24 cellular contexts compared by ENCODE assay signal in the genomic region with DNA sequence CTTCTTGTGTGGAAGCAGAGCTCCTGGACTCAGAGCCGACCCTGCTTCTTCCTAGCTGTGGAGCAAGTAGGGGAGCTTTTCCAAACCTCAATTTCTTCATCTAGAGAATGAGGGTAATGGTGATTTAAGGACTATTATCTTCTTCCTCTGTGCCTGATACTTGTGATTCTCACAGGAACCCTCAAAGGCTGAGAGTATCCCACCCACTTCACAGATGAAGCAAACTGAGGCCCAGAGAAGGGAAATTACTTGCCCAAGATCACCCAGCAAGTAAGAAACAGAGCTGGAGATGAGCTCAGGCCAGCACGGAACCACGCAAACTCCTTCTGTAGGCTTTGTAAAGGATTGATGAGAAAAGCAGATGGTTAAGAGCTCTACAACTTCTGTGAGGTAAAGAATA.
"Had no signal": no experiment of that assay in that cellular context is flagged by ENCODE, and none has a peak within 500 bp of the region (broad histone marks: within the 10 kb centered on the region; RNA-seq: fewer than 3 reads in every experiment).

No MANE protein-coding gene starts in this region.

- H3K9me3 ChIP-seq: breast epithelium, esophagus squamous epithelium, gastrocnemius medialis, psoas muscle, right atrium auricular region, stomach, suprapubic skin, transverse colon, uterus had no signal

- DNase-seq: activated CD4-positive, alpha-beta T cell treated with anti-CD3 and anti-CD28 coated beads for 1 hour; activated CD4-positive, alpha-beta T cell treated with anti-CD3 and anti-CD28 coated beads, Interleukin-2, amount 50 U/mL, for 1 hour; activated CD8-positive, alpha-beta T cell treated with anti-CD3 and anti-CD28 coated beads, Interleukin-2, amount 10 ng/mL, durations not matched to agents 7 days and 5 days; activated T-cell treated with anti-CD3 and anti-CD28 coated beads, Interleukin-2, amount 50 U/mL, for 1 hour; cortex of kidney; endodermal cell; esophagus squamous epithelium; gastrocnemius medialis; naive B cell; psoas muscle; stimulated activated CD4-positive, alpha-beta T cell treated with anti-CD3 and anti-CD28 coated beads, Interleukin-2, amount 100 ng/mL, for 24 hours; stomach; T-helper 1 cell; uterus; WERI-Rb-1 had no signal

- H3K9me3 Mint-ChIP-seq: endodermal cell; neural crest cell; stimulated activated effector memory CD8-positive, alpha-beta T cell treated with anti-CD3 and anti-CD28 coated beads, Interleukin-12 subunit alpha, Interleukin-12 subunit beta, amount 100 ng/mL, for 72 hours had no signal

- H3K4me1 ChIP-seq: breast epithelium, esophagus squamous epithelium, gastrocnemius medialis, psoas muscle, right atrium auricular region, stomach, suprapubic skin, uterus had no signal

- ATAC-seq: activated CD8-positive, alpha-beta T cell treated with anti-CD3 and anti-CD28 coated beads, Interleukin-2, amount 10 ng/mL, durations not matched to agents 7 days and 5 days; gastrocnemius medialis; stimulated activated effector memory CD8-positive, alpha-beta T cell treated with anti-CD3 and anti-CD28 coated beads, Interleukin-12 subunit alpha, Interleukin-12 subunit beta, amount 100 ng/mL, for 72 hours had no signal

- H3K27me3 Mint-ChIP-seq: activated naive CD8-positive, alpha-beta T cell; naive B cell had no signal

- H3K27me3 ChIP-seq: breast epithelium, esophagus squamous epithelium, right atrium auricular region, stomach, suprapubic skin, transverse colon, uterus had no signal

- H3K4me3 ChIP-seq: breast epithelium, esophagus squamous epithelium, gastrocnemius medialis, psoas muscle, right atrium auricular region, stomach, suprapubic skin, transverse colon, uterus had no signal

- H3K4me3 Mint-ChIP-seq: activated CD8-positive, alpha-beta T cell treated with anti-CD3 and anti-CD28 coated beads, Interleukin-2, amount 10 ng/mL, durations not matched to agents 7 days and 5 days; activated naive CD8-positive, alpha-beta T cell; endodermal cell; naive B cell; neural crest cell; stimulated activated effector memory CD8-positive, alpha-beta T cell treated with anti-CD3 and anti-CD28 coated beads, Interleukin-12 subunit alpha, Interleukin-12 subunit beta, amount 100 ng/mL, for 72 hours had no signal

- FAIRE-seq: islet of Langerhans, TTC549 had no signal

- H3K27ac ChIP-seq: breast epithelium, esophagus squamous epithelium, gastrocnemius medialis, psoas muscle, right atrium auricular region, stomach, suprapubic skin, uterus, WERI-Rb-1 had no signal

- H3K4me1 Mint-ChIP-seq: stimulated activated effector memory CD8-positive, alpha-beta T cell treated with anti-CD3 and anti-CD28 coated beads, Interleukin-12 subunit alpha, Interleukin-12 subunit beta, amount 100 ng/mL, for 72 hours had no signal

- H3K27ac Mint-ChIP-seq: activated CD8-positive, alpha-beta T cell treated with anti-CD3 and anti-CD28 coated beads, Interleukin-2, amount 10 ng/mL, durations not matched to agents 7 days and 5 days; activated naive CD8-positive, alpha-beta T cell; endodermal cell; stimulated activated effector memory CD8-positive, alpha-beta T cell treated with anti-CD3 and anti-CD28 coated beads, Interleukin-12 subunit alpha, Interleukin-12 subunit beta, amount 100 ng/mL, for 72 hours had no signal

- H3K36me3 ChIP-seq: breast epithelium, esophagus squamous epithelium, gastrocnemius medialis, right atrium auricular region, stomach, transverse colon, uterus, WERI-Rb-1 had no signal
